Comparison of ENCODE assay signal across 7 cellular contexts in genomic region chr14:105704492-105704891, GRCh38.
DNase-seq lines count a peak whose midpoint lies in the region; ATAC-seq, FAIRE-seq and TF ChIP-seq lines count a peak whose summit lies in the region.
"Not testable (repeated sequence)": the region's sequence is repeated elsewhere in the genome, so short reads cannot be mapped to it uniquely, and the experiment has no call there.

No MANE protein-coding gene starts in this region.

- peak; percentile 17 for DNase-seq in activated CD8-positive, alpha-beta memory T cell treated with anti-CD3 and anti-CD28 coated beads, Interleukin-2, amount 50 U/mL, for 48 hours
- not testable (repeated sequence) for DNase-seq in GM12878 (ENCODE audit: low read depth, low spot score); stimulated activated naive B cell treated with anti-CD40 and anti-IgM and Interleukin-4, amounts not matched to agents 10 μg/mL and 1 μg/mL and 100 μg/mL, for 72 hours
- DNase-seq in islet precursor cell (peak; percentile 3), mesenteric fat pad (ENCODE audit: low spot score) (peak; percentile 20)

- not testable (repeated sequence) for H4K20me1 ChIP-seq in OCI-LY1 (ENCODE audit: insufficient read depth, low read length); SU-DHL-6 (ENCODE audit: low read depth, low read length); GM12878 (ENCODE audit: control insufficient read depth, insufficient read depth)

- not testable (repeated sequence) for TF ChIP-seq RAD21 in GM12878 (IDR thresholded peaks at IDR 0.05; ENCODE audit: insufficient read depth, low read depth, low read length)

- BruUV-seq in GM12878 (replicated peaks; lab: Mats Ljungman, UMichigan): not testable (repeated sequence)

- not testable (repeated sequence) for H3K9me2 ChIP-seq in OCI-LY1 (ENCODE audit: low read depth, low read length); SU-DHL-6 (replicated peaks; ENCODE audit: insufficient read depth, low read length)

- WGBS in GM12878 (ENCODE audit: insufficient coverage, insufficient replicate concordance, low lambda C conversion rate, missing lambda C conversion rate): 66% methylated on average over 3 of the region's 10 CpGs

- not testable (repeated sequence) for H3K27me3 Mint-ChIP-seq in stimulated activated naive B cell treated with anti-CD40 and anti-IgM and Interleukin-4, amounts not matched to agents 10 μg/mL and 1 μg/mL and 100 μg/mL, for 72 hours

- not testable (repeated sequence) for TF ChIP-seq EP300 in GM12878 (IDR thresholded peaks at IDR 0.05; ENCODE audit: borderline replicate concordance in 1 of 2, control insufficient read depth in 1 of 2, low read depth in 2 of 2, low read length in 2 of 2)

- H3K36me3 ChIP-seq in OCI-LY1 (ENCODE audit: insufficient read depth, low read length); SU-DHL-6 (ENCODE audit: low read length); GM12878 (ENCODE audit: control insufficient read depth in 2 of 2, insufficient read depth in 2 of 2, low read length in 1 of 2): not testable (repeated sequence)

- in situ Hi-C loops in GM12878 (cut with MboI): loop anchor here (10.0 kb wide), 2 partner anchors 120 to 570 kb away; no protein-coding TSS in a partner anchor

- H3F3A ChIP-seq in OCI-LY1 (ENCODE audit: insufficient read depth, low read length): not testable (repeated sequence)
- peaks cover 13% of the 10 kb centered on the region for H3F3A ChIP-seq in SU-DHL-6 (ENCODE audit: insufficient read depth)

- not testable (repeated sequence) for H3K9me3 ChIP-seq in OCI-LY1 (ENCODE audit: low read length); SU-DHL-6 (ENCODE audit: insufficient read depth, low read length); GM12878 (replicated peaks; ENCODE audit: control insufficient read depth, insufficient read depth, low read length)

- SMC1A ChIA-PET in GM12878 (lab: Charles Lee; ENCODE audit: uncharacterized antibody, unreplicated experiment): not testable (repeated sequence)

- POLR2A ChIA-PET in GM12878 (lab: Charles Lee): not testable (repeated sequence)

- CTCF ChIA-PET in GM12878 (lab: Yijun Ruan, JAX): not testable (repeated sequence)

- not testable (repeated sequence) for H3K4me2 ChIP-seq in OCI-LY1 (ENCODE audit: low read length); SU-DHL-6 (ENCODE audit: low read depth, low read length, poor library complexity, severe bottlenecking); GM12878 (ENCODE audit: control insufficient read depth, insufficient read depth)

- not testable (repeated sequence) for H3K4me3 ChIP-seq in OCI-LY1 (ENCODE audit: low read depth, low read length, poor library complexity, severe bottlenecking); SU-DHL-6 (ENCODE audit: insufficient read depth, low read length, poor library complexity, severe bottlenecking); GM12878

- peak overlapping the region; percentile 22 for H3K27ac Mint-ChIP-seq in stimulated activated naive B cell treated with anti-CD40 and anti-IgM and Interleukin-4, amounts not matched to agents 10 μg/mL and 1 μg/mL and 100 μg/mL, for 72 hours

- not testable (repeated sequence) for H3K27me3 ChIP-seq in OCI-LY1 (ENCODE audit: insufficient read depth, low read length); SU-DHL-6 (ENCODE audit: low read length); GM12878 (replicated peaks in 1 of 2; ENCODE audit: control insufficient read depth in 2 of 2, insufficient read depth in 2 of 2, low read length in 1 of 2)

- H3K4me1 Mint-ChIP-seq in stimulated activated naive B cell treated with anti-CD40 and anti-IgM and Interleukin-4, amounts not matched to agents 10 μg/mL and 1 μg/mL and 100 μg/mL, for 72 hours: peaks cover 51 to 68% of the 10 kb centered on the region in 2 donors

- H3K4me1 ChIP-seq in OCI-LY1 (ENCODE audit: insufficient read depth, low read length, severe bottlenecking) (peaks cover 27% of the 10 kb centered on the region), GM12878 (ENCODE audit: control insufficient read depth, insufficient read depth, low read length) (peaks cover 44% of the 10 kb centered on the region)

- H3K9me3 Mint-ChIP-seq in stimulated activated naive B cell treated with anti-CD40 and anti-IgM and Interleukin-4, amounts not matched to agents 10 μg/mL and 1 μg/mL and 100 μg/mL, for 72 hours: not testable (repeated sequence)

- H3K27ac ChIP-seq in OCI-LY1 (ENCODE audit: low read depth, low read length, poor library complexity, severe bottlenecking) (peak overlapping the region; percentile 55), SU-DHL-6 (ENCODE audit: low read depth, low read length) (peak overlapping the region; percentile 100; the same call in 1 of the 2 replicates)
- not testable (repeated sequence) for H3K27ac ChIP-seq in GM12878 (ENCODE audit: control insufficient read depth, insufficient read depth)

- H3K79me2 ChIP-seq in OCI-LY1 (ENCODE audit: insufficient read depth, low read length); SU-DHL-6 (ENCODE audit: insufficient read depth, low read length): not testable (repeated sequence)
- H3K79me2 ChIP-seq in GM12878 (ENCODE audit: control insufficient read depth, insufficient read depth, low read length): peaks cover 41% of the 10 kb centered on the region

- H3K36me3 Mint-ChIP-seq in stimulated activated naive B cell treated with anti-CD40 and anti-IgM and Interleukin-4, amounts not matched to agents 10 μg/mL and 1 μg/mL and 100 μg/mL, for 72 hours: peaks cover 6 to 12% of the 10 kb centered on the region in 2 donors

- not testable (repeated sequence) for FAIRE-seq in GM12878 (lab: Jason Lieb, UNC)

- H3K4me3 Mint-ChIP-seq in stimulated activated naive B cell treated with anti-CD40 and anti-IgM and Interleukin-4, amounts not matched to agents 10 μg/mL and 1 μg/mL and 100 μg/mL, for 72 hours: not testable (repeated sequence)

- TF ChIP-seq CTCF in OCI-LY1 (IDR thresholded peaks at IDR 0.05; ENCODE audit: low read length); SU-DHL-6 (IDR thresholded peaks at IDR 0.05; ENCODE audit: insufficient read depth, low read length, poor library complexity, severe bottlenecking); GM12878 (IDR thresholded peaks at IDR 0.05 in 2 of 3, conservative IDR thresholded peaks at IDR 0.05 in 1 of 3; ENCODE audit: control insufficient read depth in 2 of 3, extremely low read depth in 1 of 3, insufficient read depth in 1 of 3, low read depth in 3 of 3, low read length in 3 of 3): not testable (repeated sequence)

- RAD21 ChIA-PET in GM12878 (lab: Charles Lee; ENCODE audit: unreplicated experiment): not testable (repeated sequence)

- intact Hi-C loops in GM12878 (cut with micrococcal nuclease; ENCODE audit: unreplicated experiment): loop anchor here (5.0 to 10.0 kb wide), 2 partner anchors 158 to 570 kb away; no protein-coding TSS in a partner anchor

- not testable (repeated sequence) for TF ChIP-seq POLR2A in GM12878 (IDR thresholded peaks at IDR 0.05; ENCODE audit: low read depth, low read length)

- ATAC-seq in GM12878; stimulated activated naive B cell treated with anti-CD40 and anti-IgM and Interleukin-4, amounts not matched to agents 10 μg/mL and 1 μg/mL and 100 μg/mL, for 72 hours (replicated peaks): not testable (repeated sequence)

- not testable (repeated sequence) for H3K9ac ChIP-seq in OCI-LY1 (ENCODE audit: low read length); SU-DHL-6 (ENCODE audit: low read length); GM12878 (ENCODE audit: control insufficient read depth, insufficient read depth, low read length)

- not testable (repeated sequence) for H2AFZ ChIP-seq in OCI-LY1 (ENCODE audit: low read length); SU-DHL-6 (ENCODE audit: low read depth, low read length, severe bottlenecking); GM12878 (ENCODE audit: control insufficient read depth, low read depth, low read length)

TF ChIP-seq in GM12878, 131 proteins besides CTCF, POLR2A, EP300 and RAD21:
- TF ChIP-seq SMAD5 (IDR thresholded peaks at IDR 0.05; ENCODE audit: low read depth): peak; percentile 23; the same call in 1 of the 2 replicates
- peak; percentile 43; the same call in 1 of the 2 replicates for TF ChIP-seq MTA3 (IDR thresholded peaks at IDR 0.05; ENCODE audit: borderline replicate concordance, low read length)
- TF ChIP-seq ZBED1 (IDR thresholded peaks at IDR 0.05; ENCODE audit: borderline replicate concordance): peak; percentile 15; the same call in 1 of the 2 replicates
- TF ChIP-seq PML (IDR thresholded peaks at IDR 0.05; ENCODE audit: low read length): peak; percentile 21; the same call in 1 of the 2 replicates
- TF ChIP-seq POLR2AphosphoS5 (IDR thresholded peaks at IDR 0.05; ENCODE audit: low read length): peak; percentile 34; the same call in 1 of the 2 replicates
- TF ChIP-seq TARDBP (IDR thresholded peaks at IDR 0.05; ENCODE audit: borderline replicate concordance): peak; percentile 78; the same call in 1 of the 2 replicates
